Comparison of ENCODE assay signal across 21 cellular contexts in genomic region chr3:121943434-121943833, GRCh38. TPM values are rescaled to one million over a fixed set of nuclear protein-coding genes. Genes with fewer than 3 reads are reported as not detected.
DNase-seq lines count a peak whose midpoint lies in the region; ATAC-seq, FAIRE-seq and TF ChIP-seq lines count a peak whose summit lies in the region.
"Had no signal": no experiment of that assay in that cellular context is flagged by ENCODE, and none has a peak within 500 bp of the region (broad histone marks: within the 10 kb centered on the region; RNA-seq: fewer than 3 reads in every experiment).

No MANE protein-coding gene starts in this region.

- H4K20me1 ChIP-seq in HepG2 (ENCODE audit: insufficient read depth, low read length) (no peaks in the 10 kb centered on the region), PC-3 (ENCODE audit: low read length) (no peaks in the 10 kb centered on the region)

- no peaks in the 10 kb centered on the region for H3K9me3 Mint-ChIP-seq in activated CD4-positive, alpha-beta T cell treated with anti-CD3 and anti-CD28 coated beads, Interleukin-2, amount 10 ng/mL, durations not matched to agents 7 days and 5 days
- H3K9me3 Mint-ChIP-seq: activated T-cell treated with anti-CD3 and anti-CD28 coated beads, Interleukin-2, amount 50 U/mL, for 4 hours; brain had no signal

- no peaks in the 10 kb centered on the region for H3K79me2 ChIP-seq in HepG2 (ENCODE audit: insufficient read depth, low read length)
- no peaks in the 10 kb centered on the region for H3K79me2 ChIP-seq in PC-3 (ENCODE audit: low read length)

- no peaks in the 10 kb centered on the region for H3K27me3 ChIP-seq in HepG2 (ENCODE audit: control insufficient read depth in 1 of 2, insufficient read depth in 2 of 2, low read length in 2 of 2)
- no peaks in the 10 kb centered on the region for H3K27me3 ChIP-seq in right lobe of liver
- no peaks in the 10 kb centered on the region for H3K27me3 ChIP-seq in PC-3 (ENCODE audit: low read length)
- H3K27me3 ChIP-seq: spleen, tibial artery had no signal

- H2AFZ ChIP-seq in HepG2 (ENCODE audit: low read length) (no peak overlapping the region), PC-3 (ENCODE audit: low read length) (no peak overlapping the region)

- no peaks in the 10 kb centered on the region for H3K4me1 Mint-ChIP-seq in activated CD4-positive, alpha-beta T cell treated with anti-CD3 and anti-CD28 coated beads, Interleukin-2, amount 10 ng/mL, durations not matched to agents 7 days and 5 days
- H3K4me1 Mint-ChIP-seq: brain had no signal

- H3K4me2 ChIP-seq in HepG2 (ENCODE audit: low read depth, low read length) (no peak overlapping the region), PC-3 (ENCODE audit: low read length) (peak overlapping the region; percentile 77)

- in situ Hi-C loops in HepG2 (cut with HindIII; ENCODE audit: extremely low pct_ligation_motif_present, low pct_unique_long_range_greater_than_20kb): no loop called here

- BruUV-seq in HepG2 (replicated peaks; lab: Mats Ljungman, UMichigan): no TSS peak
- BruUV-seq in PC-3 (replicated peaks; lab: Mats Ljungman, UMichigan): no TSS peak

- peak; percentile 6 for DNase-seq in HepG2 (ENCODE audit: low spot score)
- no peak for DNase-seq in right lobe of liver
- peak; percentile 84 for DNase-seq in PC-3
- DNase-seq in left kidney (ENCODE audit: low read depth, low spot score): peak; percentile 5
- no peak for DNase-seq in activated CD4-positive, alpha-beta T cell treated with anti-CD3 and anti-CD28 coated beads, Interleukin-2, amount 10 ng/mL, durations not matched to agents 7 days and 5 days
- DNase-seq: activated CD4-positive, alpha-beta T cell treated with anti-CD3 and anti-CD28 coated beads for 48 hours; activated gamma-delta T cell treated with Interleukin-2 at 50 U/mL for 16 hours; activated T-cell treated with anti-CD3 and anti-CD28 coated beads, Interleukin-2, amount 50 U/mL, for 4 hours; lower lobe of right lung; NCI-H1694; nephron progenitor cell; SHP77; spleen; T-helper 9 cell; tibial artery; WERI-Rb-1 had no signal

- no peak overlapping the region for H3K4me3 Mint-ChIP-seq in activated CD4-positive, alpha-beta T cell treated with anti-CD3 and anti-CD28 coated beads, Interleukin-2, amount 10 ng/mL, durations not matched to agents 7 days and 5 days
- H3K4me3 Mint-ChIP-seq: activated T-cell treated with anti-CD3 and anti-CD28 coated beads, Interleukin-2, amount 50 U/mL, for 4 hours; brain; nephron progenitor cell had no signal

- ATAC-seq in HepG2: no peak
- ATAC-seq in right lobe of liver: no peak
- ATAC-seq in PC-3: peak; percentile 68
- ATAC-seq in GM21723 (IDR thresholded peaks at IDR 0.05; ENCODE audit: unreplicated experiment): no peak
- no peak for ATAC-seq in HG02885 (IDR thresholded peaks at IDR 0.05; ENCODE audit: poor library complexity, unreplicated experiment)
- ATAC-seq: activated T-cell treated with anti-CD3 and anti-CD28 coated beads, Interleukin-2, amount 50 U/mL, for 4 hours had no signal

- intact Hi-C loops in HepG2 (cut with micrococcal nuclease; ENCODE audit: unreplicated experiment): no loop called here
- intact Hi-C loops in right lobe of liver (cut with DNase I): no loop called here
- intact Hi-C loops in PC-3 (cut with micrococcal nuclease): loop anchor here (2.0 kb wide), 2 partner anchors 27 to 51 kb away; no protein-coding TSS in a partner anchor

- CTCF ChIA-PET in HepG2 (lab: Yijun Ruan, JAX; ENCODE audit: low intra/inter-chr PET ratio, low total read pairs) (no interaction called here), PC-3 (lab: Charles Lee) (interaction anchor here (1.8 kb wide), 1 partner anchor 52 kb away, joined by 6 read pairs; no protein-coding TSS in a partner anchor)
- CTCF ChIA-PET in activated CD4-positive, alpha-beta T cell treated with anti-CD3 and anti-CD28 coated beads, Interleukin-2, amount 10 ng/mL, durations not matched to agents 7 days and 5 days (lab: Charles Lee): interaction anchor here (0.5 kb wide), 1 partner anchor 66 kb away, joined by 4 read pairs; no protein-coding TSS in a partner anchor

- H3K4me1 ChIP-seq in HepG2 (ENCODE audit: insufficient read depth, low read length): no peaks in the 10 kb centered on the region
- no peaks in the 10 kb centered on the region for H3K4me1 ChIP-seq in right lobe of liver
- H3K4me1 ChIP-seq in PC-3 (ENCODE audit: insufficient read depth, low read length): peaks cover 38% of the 10 kb centered on the region
- H3K4me1 ChIP-seq: lower lobe of right lung, spleen, tibial artery had no signal

- H3F3A ChIP-seq in PC-3 (ENCODE audit: low read length, unreplicated experiment): peaks cover 5% of the 10 kb centered on the region

- TF ChIP-seq EP300 in HepG2 (IDR thresholded peaks at IDR 0.05; ENCODE audit: low read depth in 2 of 2, low read length in 2 of 2) (no peak), HepG2 (CRISPR knock-in tag; IDR thresholded peaks at IDR 0.05; ENCODE audit: borderline replicate concordance) (no peak)

- no peaks in the 10 kb centered on the region for H3K9me2 ChIP-seq in PC-3 (replicated peaks; ENCODE audit: low read length)

- no peak overlapping the region for H3K27ac Mint-ChIP-seq in activated CD4-positive, alpha-beta T cell treated with anti-CD3 and anti-CD28 coated beads, Interleukin-2, amount 10 ng/mL, durations not matched to agents 7 days and 5 days
- H3K27ac Mint-ChIP-seq: brain, nephron progenitor cell had no signal

- H3K9me3 ChIP-seq in HepG2 (ENCODE audit: low read length) (no peaks in the 10 kb centered on the region), right lobe of liver (no peaks in the 10 kb centered on the region), PC-3 (ENCODE audit: low read length) (no peaks in the 10 kb centered on the region)
- H3K9me3 ChIP-seq: Caco-2, lower lobe of right lung, spleen, tibial artery had no signal

- POLR2A ChIA-PET in HepG2 (lab: Yijun Ruan, JAX) (no interaction called here), PC-3 (lab: Charles Lee; ENCODE audit: unreplicated experiment) (no interaction called here)
- POLR2A ChIA-PET in activated CD4-positive, alpha-beta T cell treated with anti-CD3 and anti-CD28 coated beads, Interleukin-2, amount 10 ng/mL, durations not matched to agents 7 days and 5 days (lab: Charles Lee): no interaction called here

- H3K27me3 Mint-ChIP-seq in activated CD4-positive, alpha-beta T cell treated with anti-CD3 and anti-CD28 coated beads, Interleukin-2, amount 10 ng/mL, durations not matched to agents 7 days and 5 days: no peaks in the 10 kb centered on the region
- H3K27me3 Mint-ChIP-seq: brain had no signal

- H3K36me3 ChIP-seq in HepG2 (replicated peaks in 1 of 2; ENCODE audit: control insufficient read depth in 1 of 2, insufficient read depth in 2 of 2, low read length in 2 of 2): no peaks in the 10 kb centered on the region
- H3K36me3 ChIP-seq in right lobe of liver: peaks cover 0 to 3% (median 0%) of the 10 kb centered on the region in 4 donors
- H3K36me3 ChIP-seq in PC-3 (ENCODE audit: low read depth, low read length): no peaks in the 10 kb centered on the region
- H3K36me3 ChIP-seq: WERI-Rb-1 had no signal

- TF ChIP-seq POLR2A in HepG2 (IDR thresholded peaks at IDR 0.05; ENCODE audit: insufficient read depth in 1 of 2, low read depth in 2 of 2, low read length in 2 of 2): no peak
- TF ChIP-seq POLR2A in right lobe of liver (IDR thresholded peaks at IDR 0.05): no peak

- FAIRE-seq in HepG2 (lab: Jason Lieb, UNC): no peak
- FAIRE-seq: keratinocyte had no signal

- H3K36me3 Mint-ChIP-seq in activated CD4-positive, alpha-beta T cell treated with anti-CD3 and anti-CD28 coated beads, Interleukin-2, amount 10 ng/mL, durations not matched to agents 7 days and 5 days (ENCODE audit: low read depth): peaks cover 6% of the 10 kb centered on the region

- no peak overlapping the region for H3K4me3 ChIP-seq in HepG2 (replicated peaks in 1 of 3; ENCODE audit: insufficient read depth in 1 of 3, low read depth in 2 of 3, low read length in 3 of 3)
- H3K4me3 ChIP-seq in right lobe of liver: no peak overlapping the region
- no peak overlapping the region for H3K4me3 ChIP-seq in PC-3 (ENCODE audit: low read length)
- H3K4me3 ChIP-seq: lower lobe of right lung, spleen, tibial artery had no signal

- no peak for TF ChIP-seq CTCF in HepG2 (CRISPR knock-in tag; IDR thresholded peaks at IDR 0.05)
- no peak for TF ChIP-seq CTCF in right lobe of liver (IDR thresholded peaks at IDR 0.05)
- TF ChIP-seq CTCF in PC-3 (conservative IDR thresholded peaks at IDR 0.05; ENCODE audit: low read depth, low read length): no peak

- H3K27ac ChIP-seq in HepG2 (ENCODE audit: extremely low read length, insufficient read depth, low read length) (no peak overlapping the region), right lobe of liver (no peak overlapping the region), PC-3 (ENCODE audit: low read length) (no peak overlapping the region)
- H3K27ac ChIP-seq: lower lobe of right lung, spleen, tibial artery, WERI-Rb-1 had no signal

- no peak overlapping the region for H3K9ac ChIP-seq in HepG2 (ENCODE audit: insufficient read depth, low read depth, low read length)
- H3K9ac ChIP-seq in PC-3 (ENCODE audit: low read length): no peak overlapping the region

- TF ChIP-seq RAD21 in HepG2 (CRISPR knock-in tag; IDR thresholded peaks at IDR 0.05): no peak

RNA-seq across cellular contexts. Expression of gene SLC15A2, which starts 49.2 kb away (rescaled TPM):
- total RNA-seq in HepG2 (2016; rRNA removed; fragmentation: Illumina TruSeq; extraction: Trizol): 0.41 and 1.0 TPM in 2 replicates
- 0.35 and 0.40 TPM in 2 replicates for total RNA-seq in HepG2 (2016; cell fraction: cytosol; rRNA removed; fragmentation: Illumina TruSeq; extraction: Trizol; ENCODE audit: low read depth)
- 0.22 and 1.1 TPM in 2 replicates for total RNA-seq in HepG2 (2016; cell fraction: insoluble cytoplasmic fraction; rRNA removed; fragmentation: Illumina TruSeq; extraction: Trizol)
- 0.48 and 0.53 TPM in 2 replicates for total RNA-seq in HepG2 (2016; cell fraction: membrane; rRNA removed; fragmentation: Illumina TruSeq; extraction: Trizol)
- total RNA-seq in HepG2 (2016; cell fraction: nucleus; rRNA removed; fragmentation: Illumina TruSeq; extraction: Trizol): 2.4 and 3.6 TPM in 2 replicates
- polyA plus RNA-seq in HepG2 (2011; rRNA removed): 0.63 and 1.4 TPM in 2 replicates
- 0.10 and 0.12 TPM in 2 replicates for polyA plus RNA-seq in HepG2 (2011; cell fraction: cytosol; rRNA removed)
- 3.2 and 4.4 TPM in 2 replicates for polyA plus RNA-seq in HepG2 (2011; cell fraction: nucleus; rRNA removed)
- polyA plus RNA-seq in HepG2 (2012): 0.27 and 0.40 TPM in 2 replicates
- polyA plus RNA-seq in HepG2 (2016; cell fraction: cytosol; fragmentation: Illumina TruSeq; extraction: Trizol; ENCODE audit: low read depth): 0.07 and 0.24 TPM in 2 replicates
- 0.34 and 0.71 TPM in 2 replicates for polyA plus RNA-seq in HepG2 (2016; cell fraction: insoluble cytoplasmic fraction; fragmentation: Illumina TruSeq; extraction: Trizol; ENCODE audit: low read depth)
- 0.11 and 0.24 TPM in 2 replicates for polyA plus RNA-seq in HepG2 (2016; cell fraction: membrane; fragmentation: Illumina TruSeq; extraction: Trizol; ENCODE audit: low read depth)
- 2.6 and 3.3 TPM in 2 replicates for polyA plus RNA-seq in HepG2 (2016; cell fraction: nucleus; fragmentation: Illumina TruSeq; extraction: Trizol; ENCODE audit: insufficient read depth, low read depth)
- polyA minus RNA-seq in HepG2 (2011; rRNA and poly(A)+ RNA removed; ENCODE audit: low replicate concordance): 0.30 and 1.3 TPM in 2 replicates
- not detected in 2 replicates for polyA minus RNA-seq in HepG2 (2011; cell fraction: cytosol; rRNA and poly(A)+ RNA removed)
- polyA minus RNA-seq in HepG2 (2011; cell fraction: nucleus; rRNA and poly(A)+ RNA removed): 2.5 and 8.4 TPM in 2 replicates
- 1 to 10 TPM in 3 of 6 experiments, under 1 TPM in 3; 0.18 to 1.7 (median 0.97) TPM for total RNA-seq in right lobe of liver
- total RNA-seq in PC-3 (2014; rRNA removed): 0.12 and 0.91 TPM in 2 replicates
- 1 to 10 TPM; 2.2 TPM for total RNA-seq in activated CD4-positive, alpha-beta T cell treated with anti-CD3 and anti-CD28 coated beads, Interleukin-2, amount 10 ng/mL, durations not matched to agents 7 days and 5 days

Comparison
In these comparisons a context has a peak if more than half of its experiments do, and no peak if none do; other contexts are left out.
1. DNase-seq: peak in HepG2 (single experiment), PC-3 (single experiment) and left kidney (single experiment); none in right lobe of liver (0 of 3) and activated CD4-positive, alpha-beta T cell treated with anti-CD3 and anti-CD28 coated beads, Interleukin-2, amount 10 ng/mL, durations not matched to agents 7 days and 5 days (single experiment).